1 cellular context compared by ENCODE assay signal in genomic region chrX:101407748-101408529, GRCh38.
TF ChIP-seq lines count a peak whose summit lies in the region.

Gene GLA (minus strand): TSS chrX:101407925. CDS start chrX:101407903, 22 bp downstream.
A gene with protein sequence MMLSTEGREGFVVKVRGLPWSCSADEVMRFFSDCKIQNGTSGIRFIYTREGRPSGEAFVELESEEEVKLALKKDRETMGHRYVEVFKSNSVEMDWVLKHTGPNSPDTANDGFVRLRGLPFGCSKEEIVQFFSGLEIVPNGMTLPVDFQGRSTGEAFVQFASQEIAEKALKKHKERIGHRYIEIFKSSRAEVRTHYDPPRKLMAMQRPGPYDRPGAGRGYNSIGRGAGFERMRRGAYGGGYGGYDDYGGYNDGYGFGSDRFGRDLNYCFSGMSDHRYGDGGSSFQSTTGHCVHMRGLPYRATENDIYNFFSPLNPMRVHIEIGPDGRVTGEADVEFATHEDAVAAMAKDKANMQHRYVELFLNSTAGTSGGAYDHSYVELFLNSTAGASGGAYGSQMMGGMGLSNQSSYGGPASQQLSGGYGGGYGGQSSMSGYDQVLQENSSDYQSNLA (plus strand): TSS chrX:101408222. CDS start chrX:101411989, 3,767 bp downstream.

TF ChIP-seq in SK-N-SH, 30 proteins besides CTCF, POLR2A, EP300 and RAD21 (continued from another document):
- TF ChIP-seq, protein P1, sequence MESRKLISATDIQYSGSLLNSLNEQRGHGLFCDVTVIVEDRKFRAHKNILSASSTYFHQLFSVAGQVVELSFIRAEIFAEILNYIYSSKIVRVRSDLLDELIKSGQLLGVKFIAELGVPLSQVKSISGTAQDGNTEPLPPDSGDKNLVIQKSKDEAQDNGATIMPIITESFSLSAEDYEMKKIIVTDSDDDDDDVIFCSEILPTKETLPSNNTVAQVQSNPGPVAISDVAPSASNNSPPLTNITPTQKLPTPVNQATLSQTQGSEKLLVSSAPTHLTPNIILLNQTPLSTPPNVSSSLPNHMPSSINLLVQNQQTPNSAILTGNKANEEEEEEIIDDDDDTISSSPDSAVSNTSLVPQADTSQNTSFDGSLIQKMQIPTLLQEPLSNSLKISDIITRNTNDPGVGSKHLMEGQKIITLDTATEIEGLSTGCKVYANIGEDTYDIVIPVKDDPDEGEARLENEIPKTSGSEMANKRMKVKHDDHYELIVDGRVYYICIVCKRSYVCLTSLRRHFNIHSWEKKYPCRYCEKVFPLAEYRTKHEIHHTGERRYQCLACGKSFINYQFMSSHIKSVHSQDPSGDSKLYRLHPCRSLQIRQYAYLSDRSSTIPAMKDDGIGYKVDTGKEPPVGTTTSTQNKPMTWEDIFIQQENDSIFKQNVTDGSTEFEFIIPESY (IDR thresholded peaks at IDR 0.05; ENCODE audit: borderline replicate concordance, low read depth), result peak; percentile 91
- TF ChIP-seq, protein P2, sequence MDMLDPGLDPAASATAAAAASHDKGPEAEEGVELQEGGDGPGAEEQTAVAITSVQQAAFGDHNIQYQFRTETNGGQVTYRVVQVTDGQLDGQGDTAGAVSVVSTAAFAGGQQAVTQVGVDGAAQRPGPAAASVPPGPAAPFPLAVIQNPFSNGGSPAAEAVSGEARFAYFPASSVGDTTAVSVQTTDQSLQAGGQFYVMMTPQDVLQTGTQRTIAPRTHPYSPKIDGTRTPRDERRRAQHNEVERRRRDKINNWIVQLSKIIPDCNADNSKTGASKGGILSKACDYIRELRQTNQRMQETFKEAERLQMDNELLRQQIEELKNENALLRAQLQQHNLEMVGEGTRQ (IDR thresholded peaks at IDR 0.05; ENCODE audit: borderline replicate concordance, low read depth, low read length), result peak; percentile 98
- TF ChIP-seq ELF1 (IDR thresholded peaks at IDR 0.05) (peak; percentile 69), RFX5 (IDR thresholded peaks at IDR 0.05; ENCODE audit: low read length) (peak; percentile 100), NRF1 (IDR thresholded peaks at IDR 0.05; ENCODE audit: low read depth, low read length) (no peak), USF1 (IDR thresholded peaks at IDR 0.05; ENCODE audit: borderline replicate concordance, low read depth) (peak; percentile 99), FOXJ3 (CRISPR knock-in tag; IDR thresholded peaks at IDR 0.05) (no peak)
